In genomic region chr3:195260286-195260905, GRCh38 we compare ENCODE assay signal across 8 cellular contexts. TPM values are rescaled to one million over a fixed set of nuclear protein-coding genes. Genes with fewer than 3 reads are reported as not detected.
DNase-seq lines count a peak whose midpoint lies in the region; ATAC-seq and TF ChIP-seq lines count a peak whose summit lies in the region.

No MANE protein-coding gene starts in this region.

- TF ChIP-seq CTCF in AG10803 (conservative IDR thresholded peaks at IDR 0.05; ENCODE audit: low read length): no peak
- TF ChIP-seq CTCF in mucosa of descending colon (IDR thresholded peaks at IDR 0.05): no peak

- H3K27me3 ChIP-seq in duodenal mucosa (ENCODE audit: control insufficient read depth in 1 of 2, insufficient read depth in 2 of 2, low read length in 2 of 2): no peaks in the 10 kb centered on the region

- H3K4me3 ChIP-seq in AG10803 (ENCODE audit: low read length) (peak overlapping the region; percentile 76), duodenal mucosa (ENCODE audit: low read depth in 1 of 2, low read length in 2 of 2) (peak overlapping the region; percentile 81 to 84), mucosa of descending colon (peak overlapping the region; percentile 28), urinary bladder (ENCODE audit: low read depth, low read length) (peak overlapping the region; percentile 43)

- DNase-seq in AG10803 (ENCODE audit: low read depth): no peak
- peak; percentile 4 for DNase-seq in SKM-1 (lab: John Stamatoyannopoulos, UW; ENCODE audit: unreplicated experiment)
- DNase-seq in mucosa of descending colon: peak in 2 of 3 donors; percentile 49 to 74
- DNase-seq in HuH-7 (ENCODE audit: low spot score): no peak

- H3K9ac ChIP-seq in duodenal mucosa (ENCODE audit: low read depth in 1 of 2, low read length in 2 of 2): peak overlapping the region; percentile 72 to 82

- H3K36me3 ChIP-seq in duodenal mucosa (ENCODE audit: control insufficient read depth in 1 of 2, insufficient read depth in 2 of 2, low read length in 2 of 2) (no peaks in the 10 kb centered on the region), mucosa of descending colon (ENCODE audit: low read depth) (no peaks in the 10 kb centered on the region), urinary bladder (ENCODE audit: insufficient read depth) (no peaks in the 10 kb centered on the region)

- intact Hi-C loops in mucosa of descending colon (cut with DNase I, micrococcal nuclease): loop anchor here in 1 of 2 donors (10.0 kb wide), 1 partner anchor 576 kb away; the partner anchor contains the start of gene FAM43A

- H3K27ac ChIP-seq in duodenal mucosa (ENCODE audit: low read depth, low read length) (peak overlapping the region; percentile 40), urinary bladder (ENCODE audit: low read depth) (no peak overlapping the region)

- no peaks in the 10 kb centered on the region for H3K9me3 ChIP-seq in duodenal mucosa (ENCODE audit: control insufficient read depth in 1 of 2, low read length in 2 of 2)
- H3K9me3 ChIP-seq in mucosa of descending colon: no peaks in the 10 kb centered on the region

- peaks cover 19 to 20% of the 10 kb centered on the region in 2 donors for H3K4me1 ChIP-seq in duodenal mucosa (ENCODE audit: control insufficient read depth in 1 of 2, insufficient read depth in 2 of 2, low read length in 2 of 2)
- H3K4me1 ChIP-seq in mucosa of descending colon (ENCODE audit: low read depth): peaks cover 25% of the 10 kb centered on the region
- H3K4me1 ChIP-seq in urinary bladder (ENCODE audit: insufficient read depth): no peaks in the 10 kb centered on the region

- ATAC-seq in GM18867 (IDR thresholded peaks at IDR 0.05; ENCODE audit: unreplicated experiment) (peak; percentile 4), HG03469 (IDR thresholded peaks at IDR 0.05; ENCODE audit: unreplicated experiment) (peak; percentile 13), mucosa of descending colon (peak; percentile 54)

- 7% methylated on average over 41 of the region's 41 CpGs for WGBS in urinary bladder

RNA-seq across cellular contexts. Expression of gene XXYLT1, which starts 10.6 kb away (rescaled TPM):
- total RNA-seq in mucosa of descending colon (10 to 100 TPM; 10.0 to 10.7 (median 10.2) TPM), urinary bladder (18.5 TPM)
- 12.4 TPM for polyA plus RNA-seq in urinary bladder

Comparison
In these comparisons a context has a peak if more than half of its experiments do, and no peak if none do; other contexts are left out.
1. DNase-seq: peak in SKM-1 (single experiment) and mucosa of descending colon (2 of 3); none in AG10803 (single experiment) and HuH-7 (single experiment).
2. H3K4me3 ChIP-seq: peak in every context shown above with its lines; median percentile 82 in duodenal mucosa; 76 in AG10803; 43 in urinary bladder; 28 in mucosa of descending colon.
3. ATAC-seq: peak in every context shown above with its lines; median percentile 54 in mucosa of descending colon; 13 in HG03469; 4 in GM18867.